Comparison of ENCODE assay signal across 18 cellular contexts in the genomic region with DNA sequence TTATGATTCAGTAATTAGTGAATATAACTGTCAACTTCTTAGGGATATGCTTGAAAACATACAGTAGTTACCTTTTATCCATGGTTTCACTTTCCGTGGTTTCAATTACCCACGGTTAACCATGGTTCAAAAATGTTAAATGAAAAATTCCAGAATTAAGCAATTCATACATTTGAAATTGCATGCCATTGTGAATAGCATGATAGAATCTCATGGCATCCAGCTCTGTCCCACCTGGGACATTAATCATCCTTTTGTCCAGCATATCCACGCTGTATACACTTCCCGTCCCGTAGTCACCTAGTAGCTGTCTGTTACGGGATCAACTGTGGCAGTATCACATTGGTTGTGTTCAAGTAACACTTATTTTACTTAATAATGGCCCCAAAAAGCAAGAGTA.
DNase-seq lines count a peak whose midpoint lies in the region; ATAC-seq and TF ChIP-seq lines count a peak whose summit lies in the region.
"Had no signal": no experiment of that assay in that cellular context is flagged by ENCODE, and none has a peak within 500 bp of the region (broad histone marks: within the 10 kb centered on the region; RNA-seq: fewer than 3 reads in every experiment).

No MANE protein-coding gene starts in this region.

- H3K27ac ChIP-seq in brain microvascular endothelial cell, result no peak overlapping the region
- H3K27ac ChIP-seq: GM23248 had no signal

- H3K27me3 ChIP-seq in brain microvascular endothelial cell (replicated peaks), result no peaks in the 10 kb centered on the region

- no peak overlapping the region for H3K4me3 Mint-ChIP-seq in natural killer cell treated with Interleukin-12 subunit alpha and Interleukin-12 subunit beta and Interleukin-15 and Interleukin-18, amount 100 ng/mL, for 72 hours
- H3K4me3 Mint-ChIP-seq: CD14-positive monocyte; CD4-positive, alpha-beta memory T cell; IgD-negative memory B cell had no signal

- in situ Hi-C loops in astrocyte of the cerebellum (cut with HindIII; ENCODE audit: low sequenced_read_pairs), result no loop called here
- in situ Hi-C loops in brain microvascular endothelial cell (cut with HindIII; ENCODE audit: low pct_ligation_motif_present, low sequenced_read_pairs), result no loop called here

- H3K9me3 Mint-ChIP-seq in natural killer cell treated with Interleukin-12 subunit alpha and Interleukin-12 subunit beta and Interleukin-15 and Interleukin-18, amount 100 ng/mL, for 72 hours, result no peaks in the 10 kb centered on the region

- no peaks in the 10 kb centered on the region for H3K27me3 Mint-ChIP-seq in natural killer cell treated with Interleukin-12 subunit alpha and Interleukin-12 subunit beta and Interleukin-15 and Interleukin-18, amount 100 ng/mL, for 72 hours
- H3K27me3 Mint-ChIP-seq: IgD-negative memory B cell had no signal

- ATAC-seq in GM21367 (IDR thresholded peaks at IDR 0.05; ENCODE audit: unreplicated experiment), result no peak
- no peak for ATAC-seq in natural killer cell treated with Interleukin-12 subunit alpha and Interleukin-12 subunit beta and Interleukin-15 and Interleukin-18, amount 100 ng/mL, for 72 hours
- ATAC-seq: HepG2 had no signal

- H3K36me3 Mint-ChIP-seq in natural killer cell treated with Interleukin-12 subunit alpha and Interleukin-12 subunit beta and Interleukin-15 and Interleukin-18, amount 100 ng/mL, for 72 hours, result no peaks in the 10 kb centered on the region
- H3K36me3 Mint-ChIP-seq: CD14-positive monocyte; CD4-positive, alpha-beta memory T cell had no signal

- no peaks in the 10 kb centered on the region for H3K4me1 Mint-ChIP-seq in natural killer cell treated with Interleukin-12 subunit alpha and Interleukin-12 subunit beta and Interleukin-15 and Interleukin-18, amount 100 ng/mL, for 72 hours (ENCODE audit: low read depth in 2 of 2)
- H3K4me1 Mint-ChIP-seq: CD14-positive monocyte; CD4-positive, alpha-beta memory T cell; IgD-negative memory B cell had no signal

- no peaks in the 10 kb centered on the region for H3K36me3 ChIP-seq in brain microvascular endothelial cell (replicated peaks)
- H3K36me3 ChIP-seq: HAP-1 had no signal

- TF ChIP-seq CTCF in astrocyte of the cerebellum (IDR thresholded peaks at IDR 0.05; ENCODE audit: low read depth, low read length, missing control alignments) (no peak), brain microvascular endothelial cell (IDR thresholded peaks at IDR 0.05; ENCODE audit: low read depth, low read length, missing control alignments) (no peak)

- H3K27ac Mint-ChIP-seq in natural killer cell treated with Interleukin-12 subunit alpha and Interleukin-12 subunit beta and Interleukin-15 and Interleukin-18, amount 100 ng/mL, for 72 hours, result no peak overlapping the region
- H3K27ac Mint-ChIP-seq: CD4-positive, alpha-beta memory T cell; IgD-negative memory B cell had no signal

- DNase-seq in M059J (ENCODE audit: low read depth), result peak; percentile 15
- peak; percentile 35 for DNase-seq in astrocyte of the cerebellum (ENCODE audit: low read depth)
- peak; percentile 0 for DNase-seq in iris pigment epithelial cell (ENCODE audit: low read depth)
- DNase-seq in KG1 (lab: John Stamatoyannopoulos, UW), result no peak
- DNase-seq in brain microvascular endothelial cell, result no peak
- DNase-seq in natural killer cell treated with Interleukin-12 subunit alpha and Interleukin-12 subunit beta and Interleukin-15 and Interleukin-18, amount 100 ng/mL, for 72 hours (ENCODE audit: low spot score), result no peak
- DNase-seq: ACHN; AML-193; CD4-positive, alpha-beta memory T cell; DMS153; DMS79; GF-D8; GM23248 had no signal

- H3K4me3 ChIP-seq in astrocyte of the cerebellum (ENCODE audit: low read depth, low read length) (no peak overlapping the region), brain microvascular endothelial cell (ENCODE audit: low read depth, low read length) (no peak overlapping the region)
- H3K4me3 ChIP-seq: GM23248, HAP-1 had no signal

Comparison
In these comparisons a context has a peak if more than half of its experiments do, and no peak if none do; other contexts are left out.
1. DNase-seq: peak in M059J (single experiment), astrocyte of the cerebellum (single experiment) and iris pigment epithelial cell (single experiment); none in KG1 (single experiment), brain microvascular endothelial cell (single experiment) and natural killer cell treated with Interleukin-12 subunit alpha and Interleukin-12 subunit beta and Interleukin-15 and Interleukin-18, amount 100 ng/mL, for 72 hours (single experiment).